Comparison of ENCODE assay signal across 15 cellular contexts in the genomic region with DNA sequence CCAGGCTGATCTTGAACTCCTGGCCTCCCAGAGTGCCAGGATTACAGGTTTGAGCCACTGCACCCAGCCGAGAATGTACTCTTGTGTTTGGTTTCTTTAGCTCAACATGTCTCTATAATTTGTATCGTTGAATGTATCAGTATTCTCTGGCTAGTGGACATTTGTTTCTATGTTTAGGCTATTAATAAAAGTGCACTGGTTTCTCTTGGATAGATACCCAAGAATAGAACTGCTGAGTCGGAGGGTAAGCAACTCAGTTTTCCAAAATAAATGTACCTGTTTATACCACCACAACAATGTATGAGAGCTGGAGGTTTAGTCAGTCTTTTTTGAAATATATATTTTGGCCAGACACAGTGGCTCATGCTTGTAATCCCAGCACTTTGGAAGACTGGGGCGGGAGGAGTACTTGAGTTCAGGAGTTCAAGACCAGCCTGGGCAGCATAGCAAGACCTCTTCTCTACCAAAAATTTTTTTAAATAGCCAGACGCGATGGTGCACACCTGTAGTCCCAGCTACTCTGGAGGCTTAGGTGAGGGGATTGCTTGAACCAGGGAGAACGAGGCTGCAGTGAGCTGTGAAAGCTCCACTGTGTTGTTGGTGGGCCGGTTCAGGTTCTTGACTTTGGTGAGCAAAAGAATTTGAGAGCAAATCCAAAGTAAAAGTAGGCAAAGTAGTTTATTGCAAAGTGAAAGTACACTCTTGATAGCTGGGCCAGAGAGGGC. TPM values are rescaled to one million over a fixed set of nuclear protein-coding genes. Genes with fewer than 3 reads are reported as not detected.
DNase-seq lines count a peak whose midpoint lies in the region; ATAC-seq and TF ChIP-seq lines count a peak whose summit lies in the region.
"Had no signal": no experiment of that assay in that cellular context is flagged by ENCODE, and none has a peak within 500 bp of the region (broad histone marks: within the 10 kb centered on the region; RNA-seq: fewer than 3 reads in every experiment).

No MANE protein-coding gene starts in this region.

- peak overlapping the region; percentile 73 for H3K27ac Mint-ChIP-seq in activated naive CD4-positive, alpha-beta T cell treated with anti-CD3 and anti-CD28 coated beads, Interleukin-2, amount 10 ng/mL, durations not matched to agents 7 days and 5 days
- H3K27ac Mint-ChIP-seq in effector memory CD8-positive, alpha-beta T cell = no peak overlapping the region
- no peak overlapping the region for H3K27ac Mint-ChIP-seq in MCF 10A (ENCODE audit: low read depth, unreplicated experiment)

- no peaks in the 10 kb centered on the region for H3K27me3 ChIP-seq in MM.1S (replicated peaks; ENCODE audit: insufficient read depth, low read length)
- no peaks in the 10 kb centered on the region for H3K27me3 ChIP-seq in thymus (ENCODE audit: control insufficient read depth, insufficient read depth)
- no peaks in the 10 kb centered on the region for H3K27me3 ChIP-seq in uterus
- H3K27me3 ChIP-seq: vagina had no signal

- POLR2A ChIA-PET in MCF 10A (lab: Yijun Ruan, JAX) = interaction anchor here (0.7 to 1.3 kb wide), 5 partner anchors 8 to 59 kb away, joined by 3 to 6 read pairs (median 3); a partner anchor contains a TSS

- H3K27ac ChIP-seq in MM.1S (ENCODE audit: low read length) = peak overlapping the region; percentile 9; the same call in 1 of the 2 replicates
- peak overlapping the region; percentile 4 for H3K27ac ChIP-seq in thymus (ENCODE audit: low read depth)
- no peak overlapping the region for H3K27ac ChIP-seq in uterus
- H3K27ac ChIP-seq: vagina had no signal

- H3K4me1 ChIP-seq in MM.1S (ENCODE audit: low read length) (peaks cover 14% of the 10 kb centered on the region), thymus (ENCODE audit: control insufficient read depth, insufficient read depth, low read length) (peaks cover 3% of the 10 kb centered on the region), uterus (no peaks in the 10 kb centered on the region)
- H3K4me1 ChIP-seq: vagina had no signal

- no peaks in the 10 kb centered on the region for H3K9me3 Mint-ChIP-seq in activated naive CD4-positive, alpha-beta T cell treated with anti-CD3 and anti-CD28 coated beads, Interleukin-2, amount 10 ng/mL, durations not matched to agents 7 days and 5 days
- no peaks in the 10 kb centered on the region for H3K9me3 Mint-ChIP-seq in effector memory CD8-positive, alpha-beta T cell
- H3K9me3 Mint-ChIP-seq in MCF 10A (ENCODE audit: unreplicated experiment) = no peaks in the 10 kb centered on the region

- DNase-seq in activated naive CD4-positive, alpha-beta T cell treated with anti-CD3 and anti-CD28 coated beads, Interleukin-2, amount 10 ng/mL, durations not matched to agents 7 days and 5 days = no peak
- DNase-seq in activated naive CD4-positive, alpha-beta T cell treated with Interleukin-2 at 50 U/mL for 16 hours = no peak
- no peak for DNase-seq in MM.1S
- no peak for DNase-seq in effector memory CD8-positive, alpha-beta T cell
- DNase-seq in MCF 10A (ENCODE audit: unreplicated experiment) = no peak
- DNase-seq in uterus = no peak
- DNase-seq in NCI-H2196 (lab: John Stamatoyannopoulos, UW; ENCODE audit: unreplicated experiment) = no peak
- DNase-seq: activated effector memory CD4-positive, alpha-beta T cell treated with anti-CD3 and anti-CD28 coated beads, Interleukin-2, amount 50 U/mL, for 16 hours; DMS153; NCI-H1417 treated with DMSO at 0.1 percent for 48 hours; SHP77; T1000 had no signal

- no peak for TF ChIP-seq POLR2A in uterus (IDR thresholded peaks at IDR 0.05)

- H3K36me3 ChIP-seq in MM.1S (replicated peaks; ENCODE audit: insufficient read depth, low read length) = 0 out of 2 replicates have a peak, but pooled peaks cover 5% of the 10 kb centered on the region
- H3K36me3 ChIP-seq in thymus (ENCODE audit: control insufficient read depth, insufficient read depth) = peaks cover 17% of the 10 kb centered on the region
- H3K36me3 ChIP-seq in uterus = no peaks in the 10 kb centered on the region

- no peak overlapping the region for H3K9ac ChIP-seq in MM.1S (ENCODE audit: low read length)

- peaks cover 10% of the 10 kb centered on the region for H3F3A ChIP-seq in MM.1S (ENCODE audit: insufficient read depth, low read length)

- H2AFZ ChIP-seq in MM.1S (ENCODE audit: low read length) = no peak overlapping the region

- no peak for TF ChIP-seq CTCF in MM.1S (IDR thresholded peaks at IDR 0.05; ENCODE audit: low read length)
- TF ChIP-seq CTCF in MCF 10A (IDR thresholded peaks at IDR 0.05; ENCODE audit: unreplicated experiment) = no peak
- no peak for TF ChIP-seq CTCF in uterus (IDR thresholded peaks at IDR 0.05)

- peaks cover 26% of the 10 kb centered on the region for H3K4me1 Mint-ChIP-seq in activated naive CD4-positive, alpha-beta T cell treated with anti-CD3 and anti-CD28 coated beads, Interleukin-2, amount 10 ng/mL, durations not matched to agents 7 days and 5 days
- peaks cover 9 to 13% of the 10 kb centered on the region in 2 donors for H3K4me1 Mint-ChIP-seq in effector memory CD8-positive, alpha-beta T cell (ENCODE audit: low read depth in 2 of 2)
- H3K4me1 Mint-ChIP-seq in MCF 10A (ENCODE audit: insufficient read depth, unreplicated experiment) = no peaks in the 10 kb centered on the region

- ATAC-seq in effector memory CD8-positive, alpha-beta T cell (replicated peaks) = no peak

- H3K4me3 Mint-ChIP-seq in activated naive CD4-positive, alpha-beta T cell treated with anti-CD3 and anti-CD28 coated beads, Interleukin-2, amount 10 ng/mL, durations not matched to agents 7 days and 5 days = no peak overlapping the region
- H3K4me3 Mint-ChIP-seq in effector memory CD8-positive, alpha-beta T cell = peak overlapping the region; percentile 3 to 7
- H3K4me3 Mint-ChIP-seq in MCF 10A (ENCODE audit: unreplicated experiment) = no peak overlapping the region

- H4K20me1 ChIP-seq in MM.1S (ENCODE audit: insufficient read depth, low read length) = no peaks in the 10 kb centered on the region

- H3K9me3 ChIP-seq in MM.1S (replicated peaks; ENCODE audit: insufficient read depth, low read length) (no peaks in the 10 kb centered on the region), thymus (ENCODE audit: control insufficient read depth) (no peaks in the 10 kb centered on the region), uterus (no peaks in the 10 kb centered on the region)
- H3K9me3 ChIP-seq: vagina had no signal

- H3K79me2 ChIP-seq in MM.1S (ENCODE audit: low read length) = no peaks in the 10 kb centered on the region

- H3K4me3 ChIP-seq in MM.1S (ENCODE audit: low read length) (no peak overlapping the region), thymus (ENCODE audit: low read length) (no peak overlapping the region), uterus (no peak overlapping the region)
- H3K4me3 ChIP-seq: vagina had no signal

- WGBS in thymus = 88% methylated on average over 8 of the region's 8 CpGs

- H3K9me2 ChIP-seq in MM.1S (replicated peaks; ENCODE audit: insufficient read depth, low read length) = no peaks in the 10 kb centered on the region

- no peaks in the 10 kb centered on the region for H3K27me3 Mint-ChIP-seq in activated naive CD4-positive, alpha-beta T cell treated with anti-CD3 and anti-CD28 coated beads, Interleukin-2, amount 10 ng/mL, durations not matched to agents 7 days and 5 days
- no peaks in the 10 kb centered on the region for H3K27me3 Mint-ChIP-seq in effector memory CD8-positive, alpha-beta T cell
- H3K27me3 Mint-ChIP-seq in MCF 10A (ENCODE audit: insufficient read depth, unreplicated experiment) = no peaks in the 10 kb centered on the region

- intact Hi-C loops in MCF 10A (cut with micrococcal nuclease) = no loop called here
- intact Hi-C loops in uterus (cut with DNase I; ENCODE audit: low total_unique reads) = no loop called here

- H3K36me3 Mint-ChIP-seq in activated naive CD4-positive, alpha-beta T cell treated with anti-CD3 and anti-CD28 coated beads, Interleukin-2, amount 10 ng/mL, durations not matched to agents 7 days and 5 days = peaks cover 21% of the 10 kb centered on the region
- H3K36me3 Mint-ChIP-seq in effector memory CD8-positive, alpha-beta T cell (ENCODE audit: insufficient read depth) = no peaks in the 10 kb centered on the region
- H3K36me3 Mint-ChIP-seq in MCF 10A (ENCODE audit: insufficient read depth, unreplicated experiment) = peaks cover 10% of the 10 kb centered on the region

- no TSS peak for BruUV-seq in MCF 10A (replicated peaks; lab: Mats Ljungman, UMichigan)

- CTCF ChIA-PET in activated naive CD4-positive, alpha-beta T cell treated with anti-CD3 and anti-CD28 coated beads, Interleukin-2, amount 10 ng/mL, durations not matched to agents 7 days and 5 days (lab: Charles Lee) = interaction anchor here (0.7 to 1.7 kb wide), 6 partner anchors 11 to 78 kb away, joined by 3 to 4 read pairs (median 3); no protein-coding TSS in a partner anchor
- CTCF ChIA-PET in MCF 10A (lab: Yijun Ruan, JAX) = interaction anchor here (0.6 to 1.4 kb wide), 10 partner anchors 9 to 75 kb away, joined by 3 to 4 read pairs (median 3); no protein-coding TSS in a partner anchor

- H3K4me2 ChIP-seq in MM.1S (ENCODE audit: low read depth, low read length) = peak overlapping the region; percentile 54; the same call in 1 of the 2 replicates

RNA-seq across cellular contexts. Expression of a gene that starts 7.7 kb away (rescaled TPM):
- polyA plus RNA-seq in thymus = 28.3 TPM
- 53.8 and 61.6 TPM in 2 replicates for total RNA-seq in MCF 10A (2022)
- 100 to 1,000 TPM in 1 of 4 donors, 10 to 100 TPM in 3; 66.5 to 203 (median 83.7) TPM for total RNA-seq in uterus

RNA-seq across cellular contexts. Expression of a gene that starts 15.3 kb away (rescaled TPM):
- polyA plus RNA-seq in thymus = 12.5 TPM
- 35.2 and 47.4 TPM in 2 replicates for total RNA-seq in MCF 10A (2022)
- 10 to 100 TPM in 2 of 4 donors, 1 to 10 TPM in 2; 2.1 to 23.5 (median 9.7) TPM for total RNA-seq in uterus

RNA-seq across cellular contexts. Expression of a gene that starts 39.8 kb away (rescaled TPM):
- polyA plus RNA-seq in thymus = 0.55 TPM
- total RNA-seq in MCF 10A (2022) = 1.8 and 2.1 TPM in 2 replicates
- under 1 TPM in 2 of 4 donors, not detected in 2; 0.14 to 0.85 TPM for total RNA-seq in uterus

RNA-seq across cellular contexts. Expression of a gene that starts 42.9 kb away (rescaled TPM):
- polyA plus RNA-seq in thymus = 19.1 TPM
- total RNA-seq in MCF 10A (2022) (14.9 and 15.1 TPM in 2 replicates), uterus (10 to 100 TPM in 2 of 4 donors, 1 to 10 TPM in 2; 5.0 to 35.5 (median 10.5) TPM)

RNA-seq across cellular contexts. Expression of a gene that starts 47.0 kb away (rescaled TPM):
- polyA plus RNA-seq in thymus = 4.5 TPM
- total RNA-seq in MCF 10A (2022) (not detected in 2 replicates), uterus (1 to 10 TPM in 1 of 4 donors, not detected in 3; 1.8 TPM)
- total RNA-seq: glomerular endothelial cell had no signal

Comparison
In these comparisons a context has a peak if more than half of its experiments do, and no peak if none do; other contexts are left out.
1. H3K4me3 Mint-ChIP-seq: peak in effector memory CD8-positive, alpha-beta T cell (2 of 2); none in activated naive CD4-positive, alpha-beta T cell treated with anti-CD3 and anti-CD28 coated beads, Interleukin-2, amount 10 ng/mL, durations not matched to agents 7 days and 5 days (single experiment) and MCF 10A (single experiment).
2. H3K27ac ChIP-seq: peak in MM.1S (single experiment) and thymus (single experiment); none in uterus (0 of 2).